Comparison of ENCODE assay signal across 9 cellular contexts in genomic region chr21:29301703-29302102, GRCh38. TPM values are rescaled to one million over a fixed set of nuclear protein-coding genes. Genes with fewer than 3 reads are reported as not detected.
A peak's percentile ranks its signal among the peaks of the same experiment; 100 is the strongest.
DNase-seq lines count a peak whose midpoint lies in the region; ATAC-seq, FAIRE-seq and TF ChIP-seq lines count a peak whose summit lies in the region.
"Had no signal": no experiment of that assay in that cellular context is flagged by ENCODE, and none has a peak within 500 bp of the region (broad histone marks: within the 10 kb centered on the region; RNA-seq: fewer than 3 reads in every experiment).

No MANE protein-coding gene starts in this region.

- peaks cover 8% of the 10 kb centered on the region for H3K9me3 Mint-ChIP-seq in activated T-cell treated with anti-CD3 and anti-CD28 coated beads, Interleukin-2, amount 50 U/mL, for 24 hours
- H3K9me3 Mint-ChIP-seq: activated naive CD8-positive, alpha-beta T cell treated with anti-CD3 and anti-CD28 coated beads, Interleukin-2, amount 10 ng/mL, durations not matched to agents 7 days and 5 days had no signal

- H3K27me3 ChIP-seq in WERI-Rb-1 (ENCODE audit: insufficient read depth, low read depth, severe bottlenecking) (no peaks in the 10 kb centered on the region), suprapubic skin (no peaks in the 10 kb centered on the region)

- 48% methylated on average over 6 of the region's 6 CpGs for WGBS in suprapubic skin

- H3K4me3 Mint-ChIP-seq in activated T-cell treated with anti-CD3 and anti-CD28 coated beads, Interleukin-2, amount 50 U/mL, for 24 hours: peak overlapping the region; percentile 45

- intact Hi-C loops in kidney (cut with DNase I): loop anchor here (10.0 kb wide), 1 partner anchor 127 kb away; no protein-coding TSS in a partner anchor

- H3K4me1 Mint-ChIP-seq in activated T-cell treated with anti-CD3 and anti-CD28 coated beads, Interleukin-2, amount 50 U/mL, for 24 hours (ENCODE audit: low read depth): peaks cover 81% of the 10 kb centered on the region

- peaks cover 6% of the 10 kb centered on the region for H3K27me3 Mint-ChIP-seq in activated T-cell treated with anti-CD3 and anti-CD28 coated beads, Interleukin-2, amount 50 U/mL, for 24 hours
- H3K27me3 Mint-ChIP-seq: activated naive CD8-positive, alpha-beta T cell treated with anti-CD3 and anti-CD28 coated beads, Interleukin-2, amount 10 ng/mL, durations not matched to agents 7 days and 5 days had no signal

- H3K9me3 ChIP-seq in WERI-Rb-1 (ENCODE audit: severe bottlenecking) (no peaks in the 10 kb centered on the region), kidney (ENCODE audit: control insufficient read depth in 1 of 2, low read length in 2 of 2) (no peaks in the 10 kb centered on the region), suprapubic skin (no peaks in the 10 kb centered on the region)

- TF ChIP-seq POLR2A in suprapubic skin (IDR thresholded peaks at IDR 0.05): no peak

- peak overlapping the region; percentile 33 for H3K27ac Mint-ChIP-seq in activated T-cell treated with anti-CD3 and anti-CD28 coated beads, Interleukin-2, amount 50 U/mL, for 24 hours
- H3K27ac Mint-ChIP-seq: activated naive CD8-positive, alpha-beta T cell treated with anti-CD3 and anti-CD28 coated beads, Interleukin-2, amount 10 ng/mL, durations not matched to agents 7 days and 5 days had no signal

- peaks cover 14% of the 10 kb centered on the region for H3K36me3 ChIP-seq in WERI-Rb-1
- H3K36me3 ChIP-seq in kidney (ENCODE audit: control insufficient read depth in 1 of 2, insufficient read depth in 2 of 2, low read length in 2 of 2): no peaks in the 10 kb centered on the region
- no peaks in the 10 kb centered on the region for H3K36me3 ChIP-seq in suprapubic skin

- no peak for ATAC-seq in GM18868 (IDR thresholded peaks at IDR 0.05; ENCODE audit: unreplicated experiment)

- TF ChIP-seq CTCF in WERI-Rb-1 (IDR thresholded peaks at IDR 0.05; ENCODE audit: low read depth, low read length): no peak
- no peak for TF ChIP-seq CTCF in kidney (IDR thresholded peaks at IDR 0.05; ENCODE audit: borderline replicate concordance, extremely low read depth, insufficient read depth)
- no peak for TF ChIP-seq CTCF in suprapubic skin (IDR thresholded peaks at IDR 0.05)
- TF ChIP-seq CTCF in GM13977 (IDR thresholded peaks at IDR 0.05; ENCODE audit: extremely low read depth, insufficient read depth, missing control alignments): no peak

- H3K4me1 ChIP-seq in kidney (ENCODE audit: control insufficient read depth in 1 of 2, insufficient read depth in 1 of 2, low read depth in 1 of 2, low read length in 2 of 2): peaks cover 31 to 38% of the 10 kb centered on the region in 2 donors
- H3K4me1 ChIP-seq in suprapubic skin: peaks cover 68% of the 10 kb centered on the region

- H3K4me3 ChIP-seq in WERI-Rb-1 (ENCODE audit: low read depth, low read length) (peak overlapping the region; percentile 97), kidney (ENCODE audit: low read length in 2 of 2) (peak overlapping the region; percentile 0 to 20), suprapubic skin (peak overlapping the region; percentile 83)

- no peak overlapping the region for H3K9ac ChIP-seq in kidney (ENCODE audit: low read length in 2 of 2)

- no peak overlapping the region; the same call in 1 of the 2 replicates for H3K27ac ChIP-seq in WERI-Rb-1
- no peak overlapping the region for H3K27ac ChIP-seq in kidney (ENCODE audit: low read depth in 2 of 2, low read length in 2 of 2)
- H3K27ac ChIP-seq in suprapubic skin: peak overlapping the region; percentile 58

- in situ Hi-C loops in GM13977 (cut with MboI; ENCODE audit: low pct_unique_long_range_greater_than_20kb, low sequenced_read_pairs, unreplicated experiment): no loop called here

- DNase-seq in activated T-cell treated with anti-CD3 and anti-CD28 coated beads, Interleukin-2, amount 50 U/mL, for 24 hours: no peak
- no peak for DNase-seq in activated T-cell treated with anti-CD3 and anti-CD28 coated beads, Interleukin-2, amount 50 U/mL, for 48 hours
- DNase-seq in WERI-Rb-1 (no peak), kidney (no peak), suprapubic skin (ENCODE audit: low spot score in 2 of 2) (no peak), GM13977 (ENCODE audit: low spot score) (no peak), NCI-H128 (lab: John Stamatoyannopoulos, UW; ENCODE audit: unreplicated experiment) (no peak)
- DNase-seq: activated naive CD8-positive, alpha-beta T cell treated with anti-CD3 and anti-CD28 coated beads, Interleukin-2, amount 10 ng/mL, durations not matched to agents 7 days and 5 days had no signal

- FAIRE-seq in kidney (lab: Jason Lieb, UNC): no peak

- TF ChIP-seq EP300 in suprapubic skin (IDR thresholded peaks at IDR 0.05): no peak

- peaks cover 30% of the 10 kb centered on the region for H3K36me3 Mint-ChIP-seq in activated T-cell treated with anti-CD3 and anti-CD28 coated beads, Interleukin-2, amount 50 U/mL, for 24 hours (ENCODE audit: low read depth)

RNA-seq across cellular contexts. Expression of gene BACH1, which starts 3.0 kb away (rescaled TPM):
- total RNA-seq in kidney (85.1 TPM), suprapubic skin (10 to 100 TPM; 78.7 to 89.6 (median 84.0) TPM)
- 5.6 TPM for polyA plus RNA-seq in kidney (ENCODE audit: insufficient read depth, low read depth, low replicate concordance)

Comparison
In these comparisons a context has a peak if more than half of its experiments do, and no peak if none do; other contexts are left out.
1. H3K4me3 ChIP-seq: peak in every context shown above with its lines; median percentile 97 in WERI-Rb-1; 83 in suprapubic skin; 10 in kidney.